8 cellular contexts compared by ENCODE assay signal in genomic region chr22:31489632-31490495, GRCh38. TPM values are rescaled to one million over a fixed set of nuclear protein-coding genes. Genes with fewer than 3 reads are reported as not detected.
DNase-seq lines count a peak whose midpoint lies in the region; ATAC-seq and TF ChIP-seq lines count a peak whose summit lies in the region.

TSS of gene EIF4ENIF1 (minus strand) at chr22:31489842. CDS start at chr22:31488718, 1,124 bp downstream.

- H3K27ac ChIP-seq in CD8-positive, alpha-beta memory T cell (ENCODE audit: low read depth, low read length), result peak within 1 kb of the TSS; percentile 87
- H3K27ac ChIP-seq in HUES64 (ENCODE audit: low read depth, low read length), result peak within 1 kb of the TSS; percentile 72; the same call in 1 of the 2 replicates
- H3K27ac ChIP-seq in naive thymus-derived CD4-positive, alpha-beta T cell (ENCODE audit: low read depth, low read length), result peak within 1 kb of the TSS; percentile 92

- H3K9me3 Mint-ChIP-seq in CD8-positive, alpha-beta memory T cell, result no peaks in the 10 kb centered on the region
- H3K9me3 Mint-ChIP-seq in activated T-helper 1 cell treated with anti-CD3 and anti-CD28 coated beads, Interleukin-12 subunit alpha, Interleukin-12 subunit beta, Interleukin-2, Interleukin-4 antibody, amounts not matched to agents 30 ng/mL and 10 ng/mL and 1 ng/mL, durations not matched to agents 14 hours and 24 hours and 36 hours, result no peaks in the 10 kb centered on the region
- H3K9me3 Mint-ChIP-seq in naive thymus-derived CD4-positive, alpha-beta T cell, result peaks cover 0 to 2% (median 0%) of the 10 kb centered on the region in 11 donors
- no peaks in the 10 kb centered on the region for H3K9me3 Mint-ChIP-seq in stimulated activated effector memory CD8-positive, alpha-beta T cell treated with anti-CD3 and anti-CD28 coated beads, Interleukin-12 subunit alpha, Interleukin-12 subunit beta, amount 100 ng/mL, for 72 hours

- no peaks in the 10 kb centered on the region for H3K27me3 ChIP-seq in CD8-positive, alpha-beta memory T cell (ENCODE audit: insufficient read depth, low read length, poor library complexity, severe bottlenecking)
- H3K27me3 ChIP-seq in HUES64 (ENCODE audit: insufficient read depth, low read length), result no peaks in the 10 kb centered on the region
- no peaks in the 10 kb centered on the region for H3K27me3 ChIP-seq in naive thymus-derived CD4-positive, alpha-beta T cell (ENCODE audit: control insufficient read depth in 2 of 2, insufficient read depth in 2 of 2, low read length in 2 of 2)

- peaks cover 34% of the 10 kb centered on the region for H3K4me1 ChIP-seq in CD8-positive, alpha-beta memory T cell (ENCODE audit: insufficient read depth, low read length)
- peaks cover 15% of the 10 kb centered on the region for H3K4me1 ChIP-seq in HUES64 (ENCODE audit: insufficient read depth, low read length)
- peaks cover 19 to 25% of the 10 kb centered on the region in 2 donors for H3K4me1 ChIP-seq in naive thymus-derived CD4-positive, alpha-beta T cell (ENCODE audit: control insufficient read depth in 2 of 2, insufficient read depth in 2 of 2, low read length in 2 of 2)

- H3K4me3 Mint-ChIP-seq in CD8-positive, alpha-beta memory T cell, result peak within 1 kb of the TSS; percentile 90 to 99 (median 93)
- peak within 1 kb of the TSS; percentile 91 for H3K4me3 Mint-ChIP-seq in activated T-helper 1 cell treated with anti-CD3 and anti-CD28 coated beads, Interleukin-12 subunit alpha, Interleukin-12 subunit beta, Interleukin-2, Interleukin-4 antibody, amounts not matched to agents 30 ng/mL and 10 ng/mL and 1 ng/mL, durations not matched to agents 14 hours and 24 hours and 36 hours
- peak within 1 kb of the TSS; percentile 87 to 98 (median 94) for H3K4me3 Mint-ChIP-seq in naive thymus-derived CD4-positive, alpha-beta T cell
- peak within 1 kb of the TSS; percentile 80 for H3K4me3 Mint-ChIP-seq in stimulated activated effector memory CD8-positive, alpha-beta T cell treated with anti-CD3 and anti-CD28 coated beads, Interleukin-12 subunit alpha, Interleukin-12 subunit beta, amount 100 ng/mL, for 72 hours

- H3K4me3 ChIP-seq in CD8-positive, alpha-beta memory T cell (ENCODE audit: low read length), result peak within 1 kb of the TSS; percentile 76
- H3K4me3 ChIP-seq in HUES64 (ENCODE audit: low read length), result peak within 1 kb of the TSS; percentile 84
- H3K4me3 ChIP-seq in naive thymus-derived CD4-positive, alpha-beta T cell (ENCODE audit: low read length), result peak within 1 kb of the TSS; percentile 66

- H3K27ac Mint-ChIP-seq in CD8-positive, alpha-beta memory T cell, result peak within 1 kb of the TSS; percentile 95 to 100 (median 99)
- peak within 1 kb of the TSS; percentile 99 for H3K27ac Mint-ChIP-seq in activated T-helper 1 cell treated with anti-CD3 and anti-CD28 coated beads, Interleukin-12 subunit alpha, Interleukin-12 subunit beta, Interleukin-2, Interleukin-4 antibody, amounts not matched to agents 30 ng/mL and 10 ng/mL and 1 ng/mL, durations not matched to agents 14 hours and 24 hours and 36 hours
- peak within 1 kb of the TSS; percentile 93 to 99 (median 96) for H3K27ac Mint-ChIP-seq in naive thymus-derived CD4-positive, alpha-beta T cell
- peak within 1 kb of the TSS; percentile 96 for H3K27ac Mint-ChIP-seq in stimulated activated effector memory CD8-positive, alpha-beta T cell treated with anti-CD3 and anti-CD28 coated beads, Interleukin-12 subunit alpha, Interleukin-12 subunit beta, amount 100 ng/mL, for 72 hours

- H3K36me3 ChIP-seq in CD8-positive, alpha-beta memory T cell (ENCODE audit: insufficient read depth, low read length), result no peaks in the 10 kb centered on the region
- H3K36me3 ChIP-seq in HUES64 (ENCODE audit: insufficient read depth, low read length), result peaks cover 22% of the 10 kb centered on the region
- H3K36me3 ChIP-seq in naive thymus-derived CD4-positive, alpha-beta T cell (ENCODE audit: control insufficient read depth in 2 of 3, insufficient read depth in 3 of 3, low read length in 3 of 3), result peaks cover 0 to 4% (median 0%) of the 10 kb centered on the region in 3 experiments

- ATAC-seq in naive thymus-derived CD4-positive, alpha-beta T cell, result peak; percentile 89
- peak; percentile 78 for ATAC-seq in stimulated activated effector memory CD8-positive, alpha-beta T cell treated with anti-CD3 and anti-CD28 coated beads, Interleukin-12 subunit alpha, Interleukin-12 subunit beta, amount 100 ng/mL, for 72 hours

- peak within 1 kb of the TSS; percentile 84 for H3K9ac ChIP-seq in HUES64 (ENCODE audit: low read depth, low read length)

- DNase-seq in CD8-positive, alpha-beta memory T cell, result peak; percentile 73 to 88 (median 86)
- DNase-seq in GM20000 (ENCODE audit: low spot score) (peak; percentile 97), RKO (ENCODE audit: low spot score) (peak; percentile 79), fibroblast of gingiva (ENCODE audit: low read depth) (peak; percentile 91)
- peak; percentile 81 for DNase-seq in activated T-helper 1 cell treated with anti-CD3 and anti-CD28 coated beads, Interleukin-12 subunit alpha, Interleukin-12 subunit beta, Interleukin-2, Interleukin-4 antibody, amounts not matched to agents 30 ng/mL and 10 ng/mL and 1 ng/mL, durations not matched to agents 14 hours and 24 hours and 36 hours (ENCODE audit: low spot score)
- peak; percentile 81 to 91 (median 87) for DNase-seq in naive thymus-derived CD4-positive, alpha-beta T cell
- DNase-seq in stimulated activated effector memory CD8-positive, alpha-beta T cell treated with anti-CD3 and anti-CD28 coated beads, Interleukin-12 subunit alpha, Interleukin-12 subunit beta, amount 100 ng/mL, for 72 hours (ENCODE audit: low spot score in 2 of 2), result peak; percentile 70 to 91

- POLR2A ChIA-PET in CD8-positive, alpha-beta memory T cell (lab: Charles Lee), result interaction anchor here (0.5 to 3.0 kb wide), 4 partner anchors 25 to 258 kb away, joined by 3 to 7 read pairs (median 4); no protein-coding TSS in a partner anchor
- POLR2A ChIA-PET in naive thymus-derived CD4-positive, alpha-beta T cell (lab: Charles Lee), result interaction anchor here (0.6 to 1.6 kb wide), 9 partner anchors 8 to 143 kb away, joined by 3 to 8 read pairs (median 4); partner anchors contain the start of gene DRG1

- no peaks in the 10 kb centered on the region for H3K9me3 ChIP-seq in CD8-positive, alpha-beta memory T cell (ENCODE audit: low read length)
- no peaks in the 10 kb centered on the region for H3K9me3 ChIP-seq in HUES64 (ENCODE audit: insufficient read depth, low read depth, low read length)
- no peaks in the 10 kb centered on the region for H3K9me3 ChIP-seq in naive thymus-derived CD4-positive, alpha-beta T cell (ENCODE audit: control insufficient read depth in 2 of 3, low read length in 3 of 3)

- CTCF ChIA-PET in CD8-positive, alpha-beta memory T cell (lab: Charles Lee), result no interaction called here
- CTCF ChIA-PET in naive thymus-derived CD4-positive, alpha-beta T cell (lab: Charles Lee), result no interaction called here

- peaks cover 3 to 26% (median 4%) of the 10 kb centered on the region in 3 donors for H3K36me3 Mint-ChIP-seq in CD8-positive, alpha-beta memory T cell
- peaks cover 33% of the 10 kb centered on the region for H3K36me3 Mint-ChIP-seq in activated T-helper 1 cell treated with anti-CD3 and anti-CD28 coated beads, Interleukin-12 subunit alpha, Interleukin-12 subunit beta, Interleukin-2, Interleukin-4 antibody, amounts not matched to agents 30 ng/mL and 10 ng/mL and 1 ng/mL, durations not matched to agents 14 hours and 24 hours and 36 hours (ENCODE audit: low read depth)
- H3K36me3 Mint-ChIP-seq in naive thymus-derived CD4-positive, alpha-beta T cell, result peaks cover 0 to 14% (median 7%) of the 10 kb centered on the region in 5 donors
- peaks cover 49% of the 10 kb centered on the region for H3K36me3 Mint-ChIP-seq in stimulated activated effector memory CD8-positive, alpha-beta T cell treated with anti-CD3 and anti-CD28 coated beads, Interleukin-12 subunit alpha, Interleukin-12 subunit beta, amount 100 ng/mL, for 72 hours

- intact Hi-C loops in activated T-helper 1 cell treated with anti-CD3 and anti-CD28 coated beads, Interleukin-12 subunit alpha, Interleukin-12 subunit beta, Interleukin-2, Interleukin-4 antibody, amounts not matched to agents 30 ng/mL and 10 ng/mL and 1 ng/mL, durations not matched to agents 14 hours and 24 hours and 36 hours (cut with micrococcal nuclease), result loop anchor here (1.0 to 5.0 kb wide), 6 partner anchors 38 to 143 kb away; partner anchors contain the start of genes DRG1 and PATZ1
- intact Hi-C loops in naive thymus-derived CD4-positive, alpha-beta T cell (cut with micrococcal nuclease), result loop anchor here (1.0 to 10.0 kb wide), 10 partner anchors 7 to 1605 kb away; partner anchors contain the start of genes DRG1 (in 2 of the 2), MTFP1 (in 1 of the 2), MTMR3 (in 1 of the 2) and PATZ1 (in 1 of the 2)

- peaks cover 39 to 48% (median 39%) of the 10 kb centered on the region in 3 donors for H3K4me1 Mint-ChIP-seq in CD8-positive, alpha-beta memory T cell
- H3K4me1 Mint-ChIP-seq in activated T-helper 1 cell treated with anti-CD3 and anti-CD28 coated beads, Interleukin-12 subunit alpha, Interleukin-12 subunit beta, Interleukin-2, Interleukin-4 antibody, amounts not matched to agents 30 ng/mL and 10 ng/mL and 1 ng/mL, durations not matched to agents 14 hours and 24 hours and 36 hours (ENCODE audit: low read depth), result peaks cover 56% of the 10 kb centered on the region
- peaks cover 7 to 54% (median 47%) of the 10 kb centered on the region in 7 donors for H3K4me1 Mint-ChIP-seq in naive thymus-derived CD4-positive, alpha-beta T cell
- peaks cover 30% of the 10 kb centered on the region for H3K4me1 Mint-ChIP-seq in stimulated activated effector memory CD8-positive, alpha-beta T cell treated with anti-CD3 and anti-CD28 coated beads, Interleukin-12 subunit alpha, Interleukin-12 subunit beta, amount 100 ng/mL, for 72 hours

- H3K27me3 Mint-ChIP-seq in CD8-positive, alpha-beta memory T cell, result no peaks in the 10 kb centered on the region
- H3K27me3 Mint-ChIP-seq in activated T-helper 1 cell treated with anti-CD3 and anti-CD28 coated beads, Interleukin-12 subunit alpha, Interleukin-12 subunit beta, Interleukin-2, Interleukin-4 antibody, amounts not matched to agents 30 ng/mL and 10 ng/mL and 1 ng/mL, durations not matched to agents 14 hours and 24 hours and 36 hours (ENCODE audit: insufficient read depth), result no peaks in the 10 kb centered on the region
- no peaks in the 10 kb centered on the region for H3K27me3 Mint-ChIP-seq in naive thymus-derived CD4-positive, alpha-beta T cell

- under 1% methylated on average over 100 of the region's 100 CpGs for WGBS in HUES64

- no peak for TF ChIP-seq CTCF in GM20000 (IDR thresholded peaks at IDR 0.05; ENCODE audit: extremely low read depth, missing control alignments)

RNA-seq across cellular contexts. Expression of gene EIF4ENIF1, which starts in this region (rescaled TPM):
- 10 to 100 TPM; 52.1 to 53.5 TPM for total RNA-seq in CD8-positive, alpha-beta memory T cell
- 14.0 TPM for polyA plus RNA-seq in CD8-positive, alpha-beta memory T cell
- 18.9 TPM for polyA plus RNA-seq in HUES64 (2013, experiment 1 of 2)
- polyA plus RNA-seq in HUES64 (2013, experiment 2 of 2), result 19.4 TPM
- total RNA-seq in activated T-helper 1 cell treated with anti-CD3 and anti-CD28 coated beads, Interleukin-12 subunit alpha, Interleukin-12 subunit beta, Interleukin-2, Interleukin-4 antibody, amounts not matched to agents 30 ng/mL and 10 ng/mL and 1 ng/mL, durations not matched to agents 14 hours and 24 hours and 36 hours, result 101 and 105 TPM in 2 replicates
- total RNA-seq in naive thymus-derived CD4-positive, alpha-beta T cell, result 10 to 100 TPM; 26.3 to 46.5 (median 36.8) TPM
- polyA plus RNA-seq in naive thymus-derived CD4-positive, alpha-beta T cell, result 10 to 100 TPM; 12.8 to 19.5 TPM

Comparison
In these comparisons a context has a peak if more than half of its experiments do, and no peak if none do; other contexts are left out.
1. Peak in every context shown above with its lines: DNase-seq, ATAC-seq, H3K4me3 ChIP-seq and H3K27ac ChIP-seq.